In the genomic region with DNA sequence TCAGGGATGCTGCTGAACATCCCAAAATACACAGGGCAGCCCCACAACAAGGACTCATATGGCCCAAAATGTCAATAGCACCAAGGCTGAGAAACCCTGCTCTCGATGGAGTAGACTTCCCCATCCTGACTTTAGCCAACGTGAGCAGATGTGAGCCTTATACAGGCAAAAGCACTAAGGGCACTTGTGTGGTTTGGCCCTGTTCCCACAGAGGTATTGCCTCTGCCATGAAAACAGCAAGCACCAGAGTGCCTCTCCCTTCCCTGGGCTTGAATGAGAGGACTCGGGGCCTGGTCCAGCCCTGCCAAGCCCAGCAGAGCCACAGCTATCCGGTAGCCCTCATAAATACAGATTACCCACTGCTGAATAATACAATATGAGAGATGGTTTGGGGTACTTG, we compare ENCODE assay signal across 26 cellular contexts. TPM values are rescaled to one million over a fixed set of nuclear protein-coding genes. Genes with fewer than 3 reads are reported as not detected.
DNase-seq lines count a peak whose midpoint lies in the region; ATAC-seq, FAIRE-seq and TF ChIP-seq lines count a peak whose summit lies in the region.
"Had no signal": no experiment of that assay in that cellular context is flagged by ENCODE, and none has a peak within 500 bp of the region (broad histone marks: within the 10 kb centered on the region; RNA-seq: fewer than 3 reads in every experiment).

No MANE protein-coding gene starts in this region.

- H3K36me3 ChIP-seq in breast epithelium, result no peaks in the 10 kb centered on the region
- H3K36me3 ChIP-seq: neural progenitor cell had no signal

- WGBS in right cardiac atrium, result 71% methylated on average over 4 of the region's 4 CpGs

- no peaks in the 10 kb centered on the region for H3K27me3 ChIP-seq in right cardiac atrium (ENCODE audit: control insufficient read depth, insufficient read depth)
- no peaks in the 10 kb centered on the region for H3K27me3 ChIP-seq in breast epithelium
- H3K27me3 ChIP-seq: body of pancreas, neural progenitor cell had no signal

- ATAC-seq in Right ventricle myocardium inferior (peak; percentile 30), right cardiac atrium (no peak), GM19455 (IDR thresholded peaks at IDR 0.05; ENCODE audit: unreplicated experiment) (no peak), GM21717 (IDR thresholded peaks at IDR 0.05; ENCODE audit: unreplicated experiment) (no peak)
- ATAC-seq: body of pancreas; HepG2; stimulated activated effector memory CD8-positive, alpha-beta T cell treated with anti-CD3 and anti-CD28 coated beads, Interleukin-12 subunit alpha, Interleukin-12 subunit beta, amount 100 ng/mL, for 72 hours had no signal

- H3K4me1 ChIP-seq in right cardiac atrium (ENCODE audit: control insufficient read depth, insufficient read depth, low read length) (no peaks in the 10 kb centered on the region), breast epithelium (no peaks in the 10 kb centered on the region)
- H3K4me1 ChIP-seq: neural progenitor cell had no signal

- H3K9me3 ChIP-seq in right cardiac atrium (ENCODE audit: control insufficient read depth, low read length) (no peaks in the 10 kb centered on the region), breast epithelium (no peaks in the 10 kb centered on the region)
- H3K9me3 ChIP-seq: body of pancreas, thoracic aorta had no signal

- DNase-seq in Right ventricle myocardium inferior (ENCODE audit: missing footprints) (no peak), right cardiac atrium (no peak), NCI-H2107 (lab: John Stamatoyannopoulos, UW) (peak; percentile 79), breast epithelium (ENCODE audit: low spot score in 2 of 2) (peak in 1 of 2 donors; percentile 58), urothelium cell line (ENCODE audit: low spot score) (peak; percentile 53), DMS53 (lab: John Stamatoyannopoulos, UW) (no peak)
- DNase-seq: activated CD4-positive, alpha-beta memory T cell treated with anti-CD3 and anti-CD28 coated beads for 36 hours; activated T-cell treated with anti-CD3 and anti-CD28 coated beads, Interleukin-2, amount 50 U/mL, for 24 hours; body of pancreas; DND-41; foreskin fibroblast; H7; hypothalamus; kidney; NCI-H2081 treated with DMSO at 0.1 percent for 48 hours; NK-92 treated with Interleukin-12 subunit alpha and Interleukin-12 subunit beta, amount 100 ng/mL, for 24 hours; WERI-Rb-1 had no signal

- H3K4me3 ChIP-seq in right cardiac atrium (ENCODE audit: low read length) (no peak overlapping the region), breast epithelium (no peak overlapping the region)
- H3K4me3 ChIP-seq: body of pancreas, neural progenitor cell, thoracic aorta had no signal

- FAIRE-seq in urothelium cell line (lab: Jason Lieb, UNC), result no peak
- FAIRE-seq: endothelial cell of umbilical vein, HepG2, kidney had no signal

- TF ChIP-seq POLR2A in breast epithelium (IDR thresholded peaks at IDR 0.05), result no peak

- H3K27ac ChIP-seq in right cardiac atrium (ENCODE audit: low read length) (no peak overlapping the region), breast epithelium (peak overlapping the region; percentile 15 to 43)
- H3K27ac ChIP-seq: body of pancreas, neural progenitor cell, thoracic aorta, WERI-Rb-1 had no signal

- intact Hi-C loops in Right ventricle myocardium inferior (cut with DNase I), result loop anchor here (10.0 kb wide), 1 partner anchor 363 kb away; no protein-coding TSS in a partner anchor
- intact Hi-C loops in right cardiac atrium (cut with DNase I), result loop anchor here in 1 of 4 donors (10.0 kb wide), 1 partner anchor 93 kb away; no protein-coding TSS in a partner anchor
- intact Hi-C loops in breast epithelium (cut with DNase I; ENCODE audit: low total_unique reads), result loop anchor here (10.0 kb wide), 1 partner anchor 123 kb away; no protein-coding TSS in a partner anchor

- TF ChIP-seq CTCF in breast epithelium (IDR thresholded peaks at IDR 0.05), result no peak

RNA-seq across cellular contexts. Expression of a gene that starts 47.5 kb away (rescaled TPM):
- total RNA-seq in Right ventricle myocardium inferior (not detected), right cardiac atrium (not detected), breast epithelium (under 1 TPM in 1 of 3 donors, not detected in 2; 0.66 TPM)
- not detected for polyA plus RNA-seq in right cardiac atrium
- total RNA-seq: activated CD4-positive, alpha-beta memory T cell treated with anti-CD3 and anti-CD28 coated beads for 36 hours; endothelial cell of umbilical vein; H7; HepG2; kidney; mononuclear cell; thoracic aorta had no signal
- polyA plus RNA-seq: CD14-positive monocyte, endothelial cell of umbilical vein, HepG2 had no signal

RNA-seq across cellular contexts. Expression of a gene that starts 49.3 kb away (rescaled TPM):
- 273 TPM for total RNA-seq in Right ventricle myocardium inferior
- 100 to 1,000 TPM; 159 to 227 (median 169) TPM for total RNA-seq in right cardiac atrium
- polyA plus RNA-seq in right cardiac atrium, result 211 TPM
- total RNA-seq in breast epithelium, result 100 to 1,000 TPM in 1 of 3 donors, 10 to 100 TPM in 2; 80.8 to 143 (median 87.7) TPM

Comparison
In these comparisons a context has a peak if more than half of its experiments do, and no peak if none do; other contexts are left out.
1. DNase-seq: peak in NCI-H2107 (single experiment) and urothelium cell line (single experiment); none in Right ventricle myocardium inferior (single experiment), right cardiac atrium (0 of 3) and DMS53 (single experiment).